ENCODE assay signal across 27 cellular contexts in genomic region chr14:96272777-96273471, GRCh38. TPM values are rescaled to one million over a fixed set of nuclear protein-coding genes. Genes with fewer than 3 reads are reported as not detected.
DNase-seq lines count a peak whose midpoint lies in the region; ATAC-seq and TF ChIP-seq lines count a peak whose summit lies in the region.
"Had no signal": no experiment of that assay in that cellular context is flagged by ENCODE, and none has a peak within 500 bp of the region (broad histone marks: within the 10 kb centered on the region; RNA-seq: fewer than 3 reads in every experiment).

No MANE protein-coding gene starts in this region.

- peaks cover 13% of the 10 kb centered on the region for H3K9me3 Mint-ChIP-seq in osteocyte (ENCODE audit: unreplicated experiment)
- peaks cover 8% of the 10 kb centered on the region for H3K9me3 Mint-ChIP-seq in activated CD8-positive, alpha-beta memory T cell treated with anti-CD3 and anti-CD28 coated beads, Interleukin-2, amount 10 ng/mL, durations not matched to agents 7 days and 5 days (ENCODE audit: low read depth)
- H3K9me3 Mint-ChIP-seq: activated T-helper 17 cell treated with anti-CD3 and anti-CD28 coated beads, Interleukin-2, amount 50 U/mL, for 72 hours had no signal

- H3K56ac ChIP-seq in IMR-90 (ENCODE audit: extremely low read depth, insufficient read depth, low read length), result no peak overlapping the region

- ATAC-seq in IMR-90 (ENCODE audit: low read depth) (no peak), HG03280 (IDR thresholded peaks at IDR 0.05; ENCODE audit: unreplicated experiment) (no peak)
- ATAC-seq in activated CD8-positive, alpha-beta memory T cell treated with anti-CD3 and anti-CD28 coated beads, Interleukin-2, amount 10 ng/mL, durations not matched to agents 7 days and 5 days, result no peak
- ATAC-seq: activated naive CD4-positive, alpha-beta T cell treated with anti-CD3 and anti-CD28 coated beads, Interleukin-2, amount 50 U/mL, for 72 hours; activated T-helper 17 cell treated with anti-CD3 and anti-CD28 coated beads, Interleukin-2, amount 50 U/mL, for 72 hours; gastroesophageal sphincter; stimulated activated naive CD8-positive, alpha-beta T cell treated with anti-CD3 and anti-CD28 coated beads, Interleukin-15, Interleukin-2, amounts not matched to agents 100 U/mL and 50 U/mL, for 24 hours; T-helper 17 cell had no signal

- in situ Hi-C loops in IMR-90 (cut with MboI; ENCODE audit: low sequenced_read_pairs), result loop anchor here (5.0 to 25.0 kb wide), 2 partner anchors 171 to 736 kb away; partner anchors contain the start of gene GLRX5

- H3K14ac ChIP-seq in IMR-90 (replicated peaks; ENCODE audit: low read depth, low read length), result peak overlapping the region; percentile 72

- H3K9ac ChIP-seq in IMR-90 (ENCODE audit: low read depth, low read length), result no peak overlapping the region

- WGBS in IMR-90 (ENCODE audit: extremely low coverage in 2 of 2, insufficient read length in 1 of 2), 2 experiments, result no CpG with 5 or more reads among the region's 3 CpGs

- H3K27me3 Mint-ChIP-seq in osteocyte (ENCODE audit: unreplicated experiment), result no peaks in the 10 kb centered on the region
- H3K27me3 Mint-ChIP-seq in activated CD8-positive, alpha-beta memory T cell treated with anti-CD3 and anti-CD28 coated beads, Interleukin-2, amount 10 ng/mL, durations not matched to agents 7 days and 5 days, result peaks cover 6% of the 10 kb centered on the region
- H3K27me3 Mint-ChIP-seq: activated CD4-positive, alpha-beta T cell treated with anti-CD3 and anti-CD28 coated beads, Interleukin-2, amount 10 ng/mL, durations not matched to agents 7 days and 5 days; activated T-helper 17 cell treated with anti-CD3 and anti-CD28 coated beads, Interleukin-2, amount 50 U/mL, for 72 hours had no signal

- peak overlapping the region; percentile 34; the same call in 1 of the 2 replicates for H3K27ac ChIP-seq in IMR-90 (ENCODE audit: insufficient read depth, low read length)
- H3K27ac ChIP-seq: ascending aorta, epithelial cell of prostate, neutrophil, spleen, WERI-Rb-1 had no signal

- no peaks in the 10 kb centered on the region for H3K27me3 ChIP-seq in IMR-90 (ENCODE audit: control insufficient read depth, insufficient read depth, low read length)
- H3K27me3 ChIP-seq: ascending aorta, gastroesophageal sphincter, spleen had no signal

- H3K27ac Mint-ChIP-seq in osteocyte (ENCODE audit: unreplicated experiment), result no peak overlapping the region
- H3K27ac Mint-ChIP-seq in activated CD8-positive, alpha-beta memory T cell treated with anti-CD3 and anti-CD28 coated beads, Interleukin-2, amount 10 ng/mL, durations not matched to agents 7 days and 5 days, result no peak overlapping the region
- H3K27ac Mint-ChIP-seq: activated CD4-positive, alpha-beta T cell treated with anti-CD3 and anti-CD28 coated beads, Interleukin-2, amount 10 ng/mL, durations not matched to agents 7 days and 5 days; activated naive CD4-positive, alpha-beta T cell treated with anti-CD3 and anti-CD28 coated beads, Interleukin-2, amount 50 U/mL, for 72 hours; activated T-helper 17 cell treated with anti-CD3 and anti-CD28 coated beads, Interleukin-2, amount 50 U/mL, for 72 hours; T-helper 17 cell had no signal

- H2BK15ac ChIP-seq in IMR-90 (ENCODE audit: low read depth, low read length), result peak overlapping the region; percentile 56

- peaks cover 21% of the 10 kb centered on the region for H3K4me1 Mint-ChIP-seq in osteocyte (ENCODE audit: unreplicated experiment)
- no peaks in the 10 kb centered on the region for H3K4me1 Mint-ChIP-seq in activated CD8-positive, alpha-beta memory T cell treated with anti-CD3 and anti-CD28 coated beads, Interleukin-2, amount 10 ng/mL, durations not matched to agents 7 days and 5 days
- H3K4me1 Mint-ChIP-seq: activated CD4-positive, alpha-beta T cell treated with anti-CD3 and anti-CD28 coated beads, Interleukin-2, amount 10 ng/mL, durations not matched to agents 7 days and 5 days; activated T-helper 17 cell treated with anti-CD3 and anti-CD28 coated beads, Interleukin-2, amount 50 U/mL, for 72 hours; T-helper 17 cell had no signal

- no peak overlapping the region for H2AK9ac ChIP-seq in IMR-90 (replicated peaks; ENCODE audit: low read depth, low read length, poor library complexity)

- peak overlapping the region; percentile 93 for H4K91ac ChIP-seq in IMR-90 (ENCODE audit: insufficient read depth, low read depth, low read length)

- peaks cover 2% of the 10 kb centered on the region for H3K36me3 ChIP-seq in IMR-90 (ENCODE audit: control insufficient read depth, insufficient read depth, low read length)
- H3K36me3 ChIP-seq: ascending aorta, gastroesophageal sphincter, neutrophil, spleen, WERI-Rb-1 had no signal

- H2AK5ac ChIP-seq in IMR-90 (ENCODE audit: low read depth, low read length), result peak overlapping the region; percentile 41

- peaks cover 5% of the 10 kb centered on the region for H3K9me3 ChIP-seq in IMR-90 (ENCODE audit: control insufficient read depth, insufficient read depth, low read length)
- H3K9me3 ChIP-seq: neutrophil had no signal

- peak overlapping the region; percentile 94; the same call in 1 of the 2 replicates for H2BK20ac ChIP-seq in IMR-90 (ENCODE audit: low read depth, low read length)

- H3K23ac ChIP-seq in IMR-90 (ENCODE audit: low read depth, low read length), result peak overlapping the region; percentile 17; the same call in 1 of the 2 replicates

- DNase-seq in ELR (ENCODE audit: low read depth) (peak; percentile 52), IMR-90 (peak; percentile 76), erythroblast (lab: John Stamatoyannopoulos, UW) (peak; percentile 18 to 31), osteocyte (ENCODE audit: extremely low spot score, unreplicated experiment) (peak; percentile 40), AG08395 (ENCODE audit: low spot score) (no peak)
- no peak for DNase-seq in activated CD8-positive, alpha-beta memory T cell treated with anti-CD3 and anti-CD28 coated beads, Interleukin-2, amount 10 ng/mL, durations not matched to agents 7 days and 5 days
- DNase-seq: activated CD4-positive, alpha-beta T cell treated with anti-CD3 and anti-CD28 coated beads, Interleukin-2, amount 10 ng/mL, durations not matched to agents 7 days and 5 days; AML-193; DMS79; GOT3; kidney; MV-4-11; NCI-H2029; NCI-H510A; spleen; stimulated activated CD4-positive, alpha-beta T cell treated with anti-CD3 and anti-CD28 coated beads, Interleukin-4, amount 100 ng/mL, for 24 hours; stimulated activated naive CD8-positive, alpha-beta T cell treated with anti-CD3 and anti-CD28 coated beads, Interleukin-15, Interleukin-2, amounts not matched to agents 100 U/mL and 50 U/mL, for 24 hours; T-helper 17 cell; WERI-Rb-1 had no signal

- no peak for TF ChIP-seq CTCF in IMR-90 (conservative IDR thresholded peaks at IDR 0.05; ENCODE audit: low read depth, low read length)
- no peak for TF ChIP-seq CTCF in osteocyte (IDR thresholded peaks at IDR 0.05)

- peaks cover 15% of the 10 kb centered on the region for H3K9me1 ChIP-seq in IMR-90 (ENCODE audit: insufficient read depth, low read length)

- intact Hi-C loops in IMR-90 (cut with micrococcal nuclease), result no loop called here

- H3K4me3 Mint-ChIP-seq in osteocyte (ENCODE audit: unreplicated experiment), result no peak overlapping the region
- no peak overlapping the region for H3K4me3 Mint-ChIP-seq in activated CD8-positive, alpha-beta memory T cell treated with anti-CD3 and anti-CD28 coated beads, Interleukin-2, amount 10 ng/mL, durations not matched to agents 7 days and 5 days
- H3K4me3 Mint-ChIP-seq: activated CD4-positive, alpha-beta T cell treated with anti-CD3 and anti-CD28 coated beads, Interleukin-2, amount 10 ng/mL, durations not matched to agents 7 days and 5 days; activated T-helper 17 cell treated with anti-CD3 and anti-CD28 coated beads, Interleukin-2, amount 50 U/mL, for 72 hours; T-helper 17 cell had no signal

- H4K20me1 ChIP-seq in IMR-90 (ENCODE audit: insufficient read depth, low read length), result no peaks in the 10 kb centered on the region

- H3K4ac ChIP-seq in IMR-90 (ENCODE audit: low read depth, low read length), result peak overlapping the region; percentile 88

- no peak overlapping the region for H3K4me2 ChIP-seq in IMR-90 (ENCODE audit: low read depth, low read length)

- peak overlapping the region; percentile 79 to 92 for H4K8ac ChIP-seq in IMR-90 (ENCODE audit: low read depth in 2 of 2, low read length in 2 of 2)

- no TSS peak for BruUV-seq in IMR-90 (replicated peaks; lab: Mats Ljungman, UMichigan)

- peak overlapping the region; percentile 96 for H2BK120ac ChIP-seq in IMR-90 (ENCODE audit: low read depth, low read length)

- H3K18ac ChIP-seq in IMR-90 (ENCODE audit: low read depth, low read length), result peak overlapping the region; percentile 85

- H2AFZ ChIP-seq in IMR-90 (replicated peaks; ENCODE audit: low read length, poor library complexity), result peak overlapping the region; percentile 19

- H4K5ac ChIP-seq in IMR-90 (ENCODE audit: low read depth, low read length), result peak overlapping the region; percentile 66

- no peak for TF ChIP-seq POLR2A in IMR-90 (IDR thresholded peaks at IDR 0.05; ENCODE audit: low read depth, low read length)
- no peak for TF ChIP-seq POLR2A in erythroblast (IDR thresholded peaks at IDR 0.05; ENCODE audit: low read length)

- H3K4me1 ChIP-seq in IMR-90 (ENCODE audit: control insufficient read depth, insufficient read depth, low read length), result peaks cover 24% of the 10 kb centered on the region
- H3K4me1 ChIP-seq: ascending aorta had no signal

- peak overlapping the region; percentile 90 for H2BK5ac ChIP-seq in IMR-90 (ENCODE audit: low read depth, low read length, poor library complexity, severe bottlenecking)

- CTCF ChIA-PET in IMR-90 (lab: Yijun Ruan, JAX), result interaction anchor here (1.2 to 1.3 kb wide), 2 partner anchors 153 to 172 kb away, joined by 4 read pairs; no protein-coding TSS in a partner anchor
- CTCF ChIA-PET in activated CD8-positive, alpha-beta memory T cell treated with anti-CD3 and anti-CD28 coated beads, Interleukin-2, amount 10 ng/mL, durations not matched to agents 7 days and 5 days (lab: Charles Lee), result interaction anchor here (1.0 to 1.8 kb wide), 2 partner anchors 11 to 13 kb away, joined by 4 to 5 read pairs; no protein-coding TSS in a partner anchor

- peaks cover 0 to 16% of the 10 kb centered on the region in 2 experiments; a peak in 2 of 4 replicates for H3K79me1 ChIP-seq in IMR-90 (ENCODE audit: low read depth in 1 of 2, low read length in 2 of 2)

- H3K4me3 ChIP-seq in IMR-90 (ENCODE audit: insufficient read depth, low read depth, low read length), result no peak overlapping the region
- H3K4me3 ChIP-seq: ascending aorta, gastroesophageal sphincter, spleen had no signal

- dilution Hi-C loops in IMR-90 (cut with HindIII; ENCODE audit: low sequenced_read_pairs, unreplicated experiment), result no loop called here

- no peak for TF ChIP-seq RAD21 in IMR-90 (IDR thresholded peaks at IDR 0.05; ENCODE audit: low read length)

- H3K36me3 Mint-ChIP-seq in osteocyte (ENCODE audit: unreplicated experiment), result peaks cover 3% of the 10 kb centered on the region
- H3K36me3 Mint-ChIP-seq in activated CD8-positive, alpha-beta memory T cell treated with anti-CD3 and anti-CD28 coated beads, Interleukin-2, amount 10 ng/mL, durations not matched to agents 7 days and 5 days, result no peaks in the 10 kb centered on the region

- POLR2A ChIA-PET in IMR-90 (lab: Charles Lee; ENCODE audit: unreplicated experiment), result interaction anchor here (0.9 kb wide), 1 partner anchor 17 kb away, joined by 3 read pairs; the partner anchor contains the start of gene BDKRB1

RNA-seq across cellular contexts. Expression of gene BDKRB1, which starts 16.9 kb away (rescaled TPM):
- 51.4 and 56.5 TPM in 2 replicates for total RNA-seq in IMR-90 (2012; rRNA removed)
- 130 and 142 TPM in 2 replicates for polyA plus RNA-seq in IMR-90 (2012; rRNA removed)
- polyA plus RNA-seq in IMR-90 (2012; cell fraction: cytosol; rRNA removed), result 48.1 and 276 TPM in 2 replicates
- 226 and 290 TPM in 2 replicates for polyA plus RNA-seq in IMR-90 (2012; cell fraction: nucleus; rRNA removed; ENCODE audit: low replicate concordance)
- total RNA-seq in osteocyte, result not detected in 2 replicates
- not detected for total RNA-seq in activated CD8-positive, alpha-beta memory T cell treated with anti-CD3 and anti-CD28 coated beads, Interleukin-2, amount 10 ng/mL, durations not matched to agents 7 days and 5 days
- total RNA-seq: activated CD4-positive, alpha-beta T cell treated with anti-CD3 and anti-CD28 coated beads, Interleukin-2, amount 10 ng/mL, durations not matched to agents 7 days and 5 days; activated naive CD4-positive, alpha-beta T cell treated with anti-CD3 and anti-CD28 coated beads, Interleukin-2, amount 50 U/mL, for 72 hours; activated T-helper 17 cell treated with anti-CD3 and anti-CD28 coated beads, Interleukin-2, amount 50 U/mL, for 72 hours; ascending aorta; lung microvascular endothelial cell; spleen; T-helper 17 cell had no signal

Comparison
In these comparisons a context has a peak if more than half of its experiments do, and no peak if none do; other contexts are left out.
1. DNase-seq: peak in ELR (single experiment), IMR-90 (single experiment), erythroblast (2 of 2) and osteocyte (single experiment); none in activated CD8-positive, alpha-beta memory T cell treated with anti-CD3 and anti-CD28 coated beads, Interleukin-2, amount 10 ng/mL, durations not matched to agents 7 days and 5 days (single experiment) and AG08395 (single experiment).
2. RNA of gene BDKRB1, which starts 16.9 kb away (total RNA-seq): 51.4 to 56.5 TPM in IMR-90; not detected in osteocyte and not detected in activated CD8-positive, alpha-beta memory T cell treated with anti-CD3 and anti-CD28 coated beads, Interleukin-2, amount 10 ng/mL, durations not matched to agents 7 days and 5 days; every median in the first group is over 10 times any median in the second.